In genomic region chr20:49400904-49401303, GRCh38 we compare ENCODE assay signal across 15 cellular contexts.
DNase-seq lines count a peak whose midpoint lies in the region; ATAC-seq, FAIRE-seq and TF ChIP-seq lines count a peak whose summit lies in the region.
"Had no signal": no experiment of that assay in that cellular context is flagged by ENCODE, and none has a peak within 500 bp of the region (broad histone marks: within the 10 kb centered on the region; RNA-seq: fewer than 3 reads in every experiment).

No MANE protein-coding gene starts in this region.

- H2AFZ ChIP-seq in MM.1S (ENCODE audit: low read length): no peak overlapping the region

- no peaks in the 10 kb centered on the region for H3K36me3 Mint-ChIP-seq in activated T-cell treated with anti-CD3 and anti-CD28 coated beads, Interleukin-2, amount 50 U/mL, for 72 hours (ENCODE audit: insufficient read depth in 2 of 2)
- H3K36me3 Mint-ChIP-seq: naive thymus-derived CD8-positive, alpha-beta T cell; type B pancreatic cell had no signal

- no peak overlapping the region for H3K4me3 Mint-ChIP-seq in activated T-cell treated with anti-CD3 and anti-CD28 coated beads, Interleukin-2, amount 50 U/mL, for 72 hours
- H3K4me3 Mint-ChIP-seq: naive thymus-derived CD8-positive, alpha-beta T cell; type B pancreatic cell had no signal

- H3F3A ChIP-seq in MM.1S (ENCODE audit: insufficient read depth, low read length): no peaks in the 10 kb centered on the region

- H3K4me2 ChIP-seq in MM.1S (ENCODE audit: low read depth, low read length): no peak overlapping the region

- TF ChIP-seq CTCF in AG10803 (conservative IDR thresholded peaks at IDR 0.05; ENCODE audit: low read length) (no peak), fibroblast of pulmonary artery (IDR thresholded peaks at IDR 0.05; ENCODE audit: low read length, missing control alignments) (no peak), MM.1S (IDR thresholded peaks at IDR 0.05; ENCODE audit: low read length) (no peak)

- H3K27ac Mint-ChIP-seq in activated T-cell treated with anti-CD3 and anti-CD28 coated beads, Interleukin-2, amount 50 U/mL, for 72 hours: no peak overlapping the region
- H3K27ac Mint-ChIP-seq: type B pancreatic cell had no signal

- no peaks in the 10 kb centered on the region for H3K9me3 Mint-ChIP-seq in activated T-cell treated with anti-CD3 and anti-CD28 coated beads, Interleukin-2, amount 50 U/mL, for 72 hours
- H3K9me3 Mint-ChIP-seq: naive thymus-derived CD8-positive, alpha-beta T cell; type B pancreatic cell had no signal

- H4K20me1 ChIP-seq in MM.1S (ENCODE audit: insufficient read depth, low read length): no peaks in the 10 kb centered on the region

- no peaks in the 10 kb centered on the region for H3K79me2 ChIP-seq in MM.1S (ENCODE audit: low read length)

- DNase-seq in AG10803 (ENCODE audit: low read depth) (peak; percentile 34), fibroblast of pulmonary artery (ENCODE audit: low read depth) (peak; percentile 41), urothelium cell line (ENCODE audit: low spot score) (no peak), MM.1S (no peak), islet precursor cell (no peak)
- no peak for DNase-seq in activated T-cell treated with anti-CD3 and anti-CD28 coated beads, Interleukin-2, amount 50 U/mL, for 72 hours
- DNase-seq: activated CD4-positive, CD25-positive, alpha-beta regulatory T cell; activated CD8-positive, alpha-beta memory T cell treated with anti-CD3 and anti-CD28 coated beads, Interleukin-2, amount 50 U/mL, for 4 hours; kidney glomerular epithelial cell; naive thymus-derived CD8-positive, alpha-beta T cell; small intestine; SW 1271 had no signal

- no peaks in the 10 kb centered on the region for H3K4me1 Mint-ChIP-seq in activated T-cell treated with anti-CD3 and anti-CD28 coated beads, Interleukin-2, amount 50 U/mL, for 72 hours (ENCODE audit: low read depth)

- H3K9ac ChIP-seq in rectal smooth muscle tissue (ENCODE audit: low read length) (no peak overlapping the region), MM.1S (ENCODE audit: low read length) (no peak overlapping the region)

- no peaks in the 10 kb centered on the region for H3K27me3 ChIP-seq in rectal smooth muscle tissue (ENCODE audit: control insufficient read depth, insufficient read depth, low read length)
- H3K27me3 ChIP-seq in MM.1S (replicated peaks; ENCODE audit: insufficient read depth, low read length): no peaks in the 10 kb centered on the region; the same call in 1 of the 2 replicates

- peak overlapping the region; percentile 72 for H3K27ac ChIP-seq in angular gyrus (ENCODE audit: low read depth, low read length)
- H3K27ac ChIP-seq in rectal smooth muscle tissue (ENCODE audit: low read depth, low read length): peak overlapping the region; percentile 96
- H3K27ac ChIP-seq in MM.1S (ENCODE audit: low read length): no peak overlapping the region

- H3K27me3 Mint-ChIP-seq in activated T-cell treated with anti-CD3 and anti-CD28 coated beads, Interleukin-2, amount 50 U/mL, for 72 hours (ENCODE audit: low read depth): peaks cover 16% of the 10 kb centered on the region

- H3K9me3 ChIP-seq in MM.1S (replicated peaks; ENCODE audit: insufficient read depth, low read length): no peaks in the 10 kb centered on the region

- no peak overlapping the region for H3K4me3 ChIP-seq in AG10803 (ENCODE audit: low read length)
- no peak overlapping the region for H3K4me3 ChIP-seq in fibroblast of pulmonary artery (replicated peaks; ENCODE audit: low read depth, low read length)
- no peak overlapping the region for H3K4me3 ChIP-seq in rectal smooth muscle tissue (ENCODE audit: low read length)
- H3K4me3 ChIP-seq in MM.1S (ENCODE audit: low read length): no peak overlapping the region

- H3K9me2 ChIP-seq in MM.1S (replicated peaks; ENCODE audit: insufficient read depth, low read length): no peaks in the 10 kb centered on the region

- H3K4me1 ChIP-seq in rectal smooth muscle tissue (ENCODE audit: control insufficient read depth, insufficient read depth, low read length) (peaks cover 21% of the 10 kb centered on the region), MM.1S (ENCODE audit: low read length) (no peaks in the 10 kb centered on the region)

- no peaks in the 10 kb centered on the region for H3K36me3 ChIP-seq in rectal smooth muscle tissue (ENCODE audit: control insufficient read depth, insufficient read depth, low read length)
- H3K36me3 ChIP-seq in MM.1S (replicated peaks; ENCODE audit: insufficient read depth, low read length): no peaks in the 10 kb centered on the region

- no peak for ATAC-seq in activated T-cell treated with anti-CD3 and anti-CD28 coated beads, Interleukin-2, amount 50 U/mL, for 72 hours (replicated peaks in 1 of 2)
- ATAC-seq: naive thymus-derived CD8-positive, alpha-beta T cell had no signal

- FAIRE-seq in urothelium cell line (lab: Jason Lieb, UNC): no peak
- FAIRE-seq: small intestine had no signal

Comparison
In these comparisons a context has a peak if more than half of its experiments do, and no peak if none do; other contexts are left out.
1. DNase-seq: peak in AG10803 (single experiment) and fibroblast of pulmonary artery (single experiment); none in urothelium cell line (single experiment), MM.1S (single experiment), islet precursor cell (single experiment) and activated T-cell treated with anti-CD3 and anti-CD28 coated beads, Interleukin-2, amount 50 U/mL, for 72 hours (0 of 2).